ENCODE assay signal across 27 cellular contexts in the genomic region with DNA sequence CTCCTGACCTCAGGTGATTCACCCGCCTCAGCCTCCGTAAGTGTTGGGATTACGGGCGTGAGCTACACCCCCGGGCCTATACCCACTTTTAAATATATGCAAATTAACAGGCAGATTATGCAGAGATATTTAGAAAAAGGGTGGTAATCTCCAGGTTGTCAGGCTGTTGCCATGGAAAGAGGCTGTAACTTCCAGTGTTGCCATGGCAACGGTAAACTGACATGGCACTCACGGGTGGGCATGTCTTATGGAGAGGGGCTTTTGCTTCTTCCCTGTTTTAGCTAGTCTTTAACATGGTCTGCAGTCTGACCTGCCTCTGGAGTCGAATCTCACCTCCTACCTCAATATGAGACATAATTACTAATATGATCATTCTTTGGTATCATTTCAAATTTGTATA. TPM values are rescaled to one million over a fixed set of nuclear protein-coding genes. Genes with fewer than 3 reads are reported as not detected.
DNase-seq lines count a peak whose midpoint lies in the region; ATAC-seq, FAIRE-seq and TF ChIP-seq lines count a peak whose summit lies in the region.
"Had no signal": no experiment of that assay in that cellular context is flagged by ENCODE, and none has a peak within 500 bp of the region (broad histone marks: within the 10 kb centered on the region; RNA-seq: fewer than 3 reads in every experiment).

No MANE protein-coding gene starts in this region.

- H3K27ac ChIP-seq in RWPE2 (ENCODE audit: poor library complexity, severe bottlenecking) (no peak overlapping the region), mesendoderm (ENCODE audit: low read depth, low read length) (no peak overlapping the region), mammary epithelial cell (ENCODE audit: insufficient read depth, low read depth, low read length) (no peak overlapping the region)
- H3K27ac ChIP-seq: BLaER1 treated with 17β-estradiol and CSF1 and Interleukin-3, amounts not matched to agents 10 nM and 100 nM had no signal

- no peak overlapping the region for H3K56ac ChIP-seq in mesendoderm (ENCODE audit: low read length)

- ATAC-seq in RWPE2 (ENCODE audit: low read depth): no peak
- ATAC-seq: SK-N-SH treated with all-trans-retinoic acid at 6 μM for 48 hours had no signal

- no peaks in the 10 kb centered on the region for H3K4me1 ChIP-seq in RWPE2 (ENCODE audit: insufficient read depth, poor library complexity, severe bottlenecking)
- H3K4me1 ChIP-seq in mesendoderm (ENCODE audit: control insufficient read depth, low read depth, low read length): no peaks in the 10 kb centered on the region
- no peaks in the 10 kb centered on the region for H3K4me1 ChIP-seq in mammary epithelial cell (ENCODE audit: insufficient read depth, low read length)
- H3K4me1 ChIP-seq: BLaER1 treated with 17β-estradiol and CSF1 and Interleukin-3, amounts not matched to agents 10 nM and 100 nM had no signal

- no peak overlapping the region for H3K18ac ChIP-seq in mesendoderm (ENCODE audit: low read length)

- H3K4ac ChIP-seq in mesendoderm (ENCODE audit: low read depth, low read length): no peak overlapping the region

- H2BK120ac ChIP-seq in mesendoderm (ENCODE audit: low read depth, low read length): no peak overlapping the region

- H2AK5ac ChIP-seq in mesendoderm (ENCODE audit: low read length): no peak overlapping the region

- intact Hi-C loops in mammary epithelial cell (cut with micrococcal nuclease): no loop called here

- H3K4me3 ChIP-seq in RWPE2 (ENCODE audit: severe bottlenecking): no peak overlapping the region
- no peak overlapping the region for H3K4me3 ChIP-seq in mesendoderm (ENCODE audit: low read length)
- no peak overlapping the region for H3K4me3 ChIP-seq in mammary epithelial cell (replicated peaks in 1 of 3; ENCODE audit: insufficient read depth in 1 of 3, low read depth in 2 of 3, low read length in 3 of 3)
- H3K4me3 ChIP-seq: BLaER1 treated with 17β-estradiol and CSF1 and Interleukin-3, amounts not matched to agents 10 nM and 100 nM; MG63 had no signal

- dilution Hi-C loops in mammary epithelial cell (cut with HindIII; ENCODE audit: low sequenced_read_pairs): no loop called here

- H2BK15ac ChIP-seq in mesendoderm (replicated peaks; ENCODE audit: low read depth): no peak overlapping the region

- H3K27me3 ChIP-seq in RWPE2 (ENCODE audit: insufficient read depth, poor library complexity, severe bottlenecking): peaks cover 24% of the 10 kb centered on the region
- no peaks in the 10 kb centered on the region for H3K27me3 ChIP-seq in mesendoderm (ENCODE audit: insufficient read depth, low read length, poor library complexity)
- no peaks in the 10 kb centered on the region for H3K27me3 ChIP-seq in mammary epithelial cell (ENCODE audit: insufficient read depth, low read length)
- H3K27me3 ChIP-seq: BLaER1 treated with 17β-estradiol and CSF1 and Interleukin-3, amounts not matched to agents 10 nM and 100 nM had no signal

- no peaks in the 10 kb centered on the region for H3K9me3 ChIP-seq in RWPE2 (ENCODE audit: severe bottlenecking)
- no peaks in the 10 kb centered on the region for H3K9me3 ChIP-seq in mammary epithelial cell (replicated peaks; ENCODE audit: insufficient read depth, low read length)
- H3K9me3 ChIP-seq: MG63 had no signal

- no peak overlapping the region for H4K5ac ChIP-seq in mesendoderm (ENCODE audit: low read length)

- H4K20me1 ChIP-seq in mammary epithelial cell (ENCODE audit: insufficient read depth, low read length): no peaks in the 10 kb centered on the region
- H4K20me1 ChIP-seq: BLaER1 treated with 17β-estradiol and CSF1 and Interleukin-3, amounts not matched to agents 10 nM and 100 nM had no signal

- H3K79me1 ChIP-seq in mesendoderm (ENCODE audit: low read length): no peaks in the 10 kb centered on the region

- no peak overlapping the region for H3K23ac ChIP-seq in mesendoderm (ENCODE audit: low read length)

- no TSS peak for BruUV-seq in mammary epithelial cell (replicated peaks; lab: Mats Ljungman, UMichigan)

- H2BK5ac ChIP-seq in mesendoderm (ENCODE audit: low read length): no peak overlapping the region

- FAIRE-seq in urothelium cell line (lab: Jason Lieb, UNC) (peak; percentile 9), frontal cortex (lab: Jason Lieb, UNC) (no peak)
- FAIRE-seq: A204.1, D721Med, GM19239, H54, RCC 7860 had no signal

- H2AFZ ChIP-seq in mammary epithelial cell (ENCODE audit: low read depth, low read length): no peak overlapping the region

- H3K4me2 ChIP-seq in mesendoderm (ENCODE audit: low read length) (no peak overlapping the region), mammary epithelial cell (ENCODE audit: insufficient read depth, low read depth, low read length) (no peak overlapping the region)
- H3K4me2 ChIP-seq: BLaER1 treated with 17β-estradiol and CSF1 and Interleukin-3, amounts not matched to agents 10 nM and 100 nM had no signal

- in situ Hi-C loops in mammary epithelial cell (cut with MboI; ENCODE audit: low sequenced_read_pairs in 2 of 2): no loop called here

- peak; percentile 16 for TF ChIP-seq CTCF in RWPE2 (IDR thresholded peaks at IDR 0.05; ENCODE audit: poor library complexity, severe bottlenecking)
- TF ChIP-seq CTCF in mammary epithelial cell (conservative IDR thresholded peaks at IDR 0.05 in 1 of 2, IDR thresholded peaks at IDR 0.05 in 1 of 2; ENCODE audit: extremely low read depth in 1 of 2, insufficient read depth in 1 of 2, low read depth in 1 of 2, low read length in 2 of 2): no peak

- DNase-seq in NCI-H748 (lab: John Stamatoyannopoulos, UW; ENCODE audit: unreplicated experiment) (peak; percentile 2), NCI-H748 treated with DMSO at 0.1 percent for 48 hours (lab: John Stamatoyannopoulos, UW) (no peak), RWPE2 (ENCODE audit: low spot score) (no peak), mesendoderm (peak; percentile 68), urothelium cell line (ENCODE audit: low spot score) (no peak), mammary epithelial cell (no peak), NCI-H2081 (lab: John Stamatoyannopoulos, UW) (no peak), frontal cortex (ENCODE audit: low spot score in 2 of 2) (no peak)
- DNase-seq: AML-193; CD4-positive, alpha-beta T cell; DMS79 treated with DMSO at 0.1 percent for 48 hours; GF-D8; KG1; MG63; NCI-H2029; NCI-H2171 treated with DMSO at 0.1 percent for 48 hours; NCI-H345; NCI-H510A treated with DMSO at 0.1 percent for 48 hours; NCI-H774 had no signal

- H3K36me3 ChIP-seq in RWPE2 (ENCODE audit: low read depth): no peaks in the 10 kb centered on the region
- H3K36me3 ChIP-seq in mesendoderm (ENCODE audit: control insufficient read depth, insufficient read depth, low read length): no peaks in the 10 kb centered on the region
- H3K36me3 ChIP-seq in mammary epithelial cell (ENCODE audit: insufficient read depth, low read length): no peaks in the 10 kb centered on the region
- H3K36me3 ChIP-seq: BLaER1 treated with 17β-estradiol and CSF1 and Interleukin-3, amounts not matched to agents 10 nM and 100 nM; MG63 had no signal

- CTCF ChIA-PET in mammary epithelial cell (lab: Charles Lee; ENCODE audit: low non-redundant PET): no interaction called here

- H3K79me2 ChIP-seq in mesendoderm (ENCODE audit: control insufficient read depth, insufficient read depth, low read length) (no peaks in the 10 kb centered on the region), mammary epithelial cell (ENCODE audit: insufficient read depth, low read length) (no peaks in the 10 kb centered on the region)

- no CpG with 5 or more reads among the region's 8 CpGs for WGBS in mesendoderm (ENCODE audit: extremely low coverage, insufficient coverage, low lambda C conversion rate)
- 63% methylated on average over 5 of the region's 8 CpGs for WGBS in mammary epithelial cell (ENCODE audit: low coverage, missing lambda C conversion rate)

- H3K9ac ChIP-seq in mesendoderm (ENCODE audit: low read length): no peak overlapping the region
- no peak overlapping the region for H3K9ac ChIP-seq in mammary epithelial cell (ENCODE audit: insufficient read depth, low read length)
- H3K9ac ChIP-seq: BLaER1 treated with 17β-estradiol and CSF1 and Interleukin-3, amounts not matched to agents 10 nM and 100 nM had no signal

- no peak overlapping the region for H4K8ac ChIP-seq in mesendoderm (ENCODE audit: low read depth, low read length)

RNA-seq across cellular contexts. Expression of a gene that starts 44.9 kb away (rescaled TPM):
- polyA plus RNA-seq in mesendoderm (2013, experiment 1 of 2): 7.8 TPM
- 7.6 TPM for polyA plus RNA-seq in mesendoderm (2013, experiment 2 of 2)
- 1 to 10 TPM; 1.1 to 4.3 TPM for total RNA-seq in mammary epithelial cell
- polyA plus RNA-seq in mammary epithelial cell: 2.0 TPM
- polyA minus RNA-seq in mammary epithelial cell: 1.1 TPM
- 11.4 TPM for total RNA-seq in frontal cortex
- total RNA-seq: HT1080 had no signal

Comparison
In these comparisons a context has a peak if more than half of its experiments do, and no peak if none do; other contexts are left out.
1. DNase-seq: peak in NCI-H748 (single experiment) and mesendoderm (single experiment); none in NCI-H748 treated with DMSO at 0.1 percent for 48 hours (single experiment), RWPE2 (single experiment), urothelium cell line (single experiment), mammary epithelial cell (single experiment), NCI-H2081 (0 of 2) and frontal cortex (0 of 2).